Comparison of ENCODE assay signal across 10 cellular contexts in the genomic region with DNA sequence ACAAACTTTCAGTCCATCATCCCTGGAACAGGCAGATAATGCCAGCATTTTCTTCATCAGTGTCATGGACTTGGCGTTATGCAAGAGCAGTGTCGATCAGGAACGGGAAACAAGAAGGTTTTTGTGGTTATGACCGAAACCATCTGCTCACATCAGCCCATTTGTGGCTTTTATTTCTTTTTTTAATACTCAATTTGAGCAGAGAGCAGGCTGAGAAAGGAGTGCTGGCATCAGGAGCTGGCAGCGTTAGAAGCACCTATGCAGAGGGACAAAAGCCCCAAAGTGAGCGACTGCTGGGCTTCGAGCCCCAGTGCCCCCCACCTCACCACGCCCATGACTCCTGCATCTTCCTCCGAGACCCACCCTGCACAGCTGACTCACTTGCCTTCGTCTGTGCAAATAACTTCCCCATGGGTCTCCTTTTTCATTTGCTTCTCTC. TPM values are rescaled to one million over a fixed set of nuclear protein-coding genes. Genes with fewer than 3 reads are reported as not detected.
DNase-seq lines count a peak whose midpoint lies in the region; ATAC-seq, FAIRE-seq and TF ChIP-seq lines count a peak whose summit lies in the region.
"Had no signal": no experiment of that assay in that cellular context is flagged by ENCODE, and none has a peak within 500 bp of the region (broad histone marks: within the 10 kb centered on the region; RNA-seq: fewer than 3 reads in every experiment).

No MANE protein-coding gene starts in this region.

- no peaks in the 10 kb centered on the region for H3K4me1 ChIP-seq in right lobe of liver
- no peaks in the 10 kb centered on the region for H3K4me1 ChIP-seq in HepG2 (ENCODE audit: insufficient read depth, low read length)
- H3K4me1 ChIP-seq in upper lobe of left lung: peaks cover 0 to 11% (median 7%) of the 10 kb centered on the region in 4 donors

- H3K9me3 Mint-ChIP-seq in dendritic cell treated with granulocyte-macrophage colony-stimulating factor and Interleukin-4, amounts not matched to agents 40 ng/mL and 50 ng/mL, for 4 days: no peaks in the 10 kb centered on the region
- H3K9me3 Mint-ChIP-seq: CD8-positive, alpha-beta memory T cell had no signal

- peaks cover 48% of the 10 kb centered on the region for H3K27me3 Mint-ChIP-seq in dendritic cell treated with granulocyte-macrophage colony-stimulating factor and Interleukin-4, amounts not matched to agents 40 ng/mL and 50 ng/mL, for 4 days

- CTCF ChIA-PET in HepG2 (lab: Yijun Ruan, JAX; ENCODE audit: low intra/inter-chr PET ratio, low total read pairs): no interaction called here

- in situ Hi-C loops in HepG2 (cut with HindIII; ENCODE audit: extremely low pct_ligation_motif_present, low pct_unique_long_range_greater_than_20kb): no loop called here

- H3K27ac Mint-ChIP-seq in dendritic cell treated with granulocyte-macrophage colony-stimulating factor and Interleukin-4, amounts not matched to agents 40 ng/mL and 50 ng/mL, for 4 days: peak overlapping the region; percentile 77

- no peak overlapping the region for H3K4me3 ChIP-seq in right lobe of liver
- no peak overlapping the region for H3K4me3 ChIP-seq in HepG2 (replicated peaks in 1 of 3; ENCODE audit: insufficient read depth in 1 of 3, low read depth in 2 of 3, low read length in 3 of 3)
- H3K4me3 ChIP-seq in upper lobe of left lung: no peak overlapping the region

- ATAC-seq in right lobe of liver: peak; percentile 20 to 60 (median 52)
- ATAC-seq in HepG2: no peak
- ATAC-seq in upper lobe of left lung (ENCODE audit: low FRiP score in 2 of 2): peak in 1 of 2 donors; percentile 53
- ATAC-seq in HG03439 (IDR thresholded peaks at IDR 0.05; ENCODE audit: unreplicated experiment): no peak

- H3K27me3 ChIP-seq in right lobe of liver (no peaks in the 10 kb centered on the region), HepG2 (ENCODE audit: control insufficient read depth in 1 of 2, insufficient read depth in 2 of 2, low read length in 2 of 2) (peaks cover 12 to 70% of the 10 kb centered on the region in 2 experiments; a peak in 3 of 5 replicates), upper lobe of left lung (no peaks in the 10 kb centered on the region)

- no peak overlapping the region for H2AFZ ChIP-seq in HepG2 (ENCODE audit: low read length)

- H3K36me3 Mint-ChIP-seq in dendritic cell treated with granulocyte-macrophage colony-stimulating factor and Interleukin-4, amounts not matched to agents 40 ng/mL and 50 ng/mL, for 4 days (ENCODE audit: low read depth): no peaks in the 10 kb centered on the region

- BruUV-seq in HepG2 (replicated peaks; lab: Mats Ljungman, UMichigan): no TSS peak

- H3K4me3 Mint-ChIP-seq in dendritic cell treated with granulocyte-macrophage colony-stimulating factor and Interleukin-4, amounts not matched to agents 40 ng/mL and 50 ng/mL, for 4 days: peak overlapping the region; percentile 45

- TF ChIP-seq EP300 in HepG2 (IDR thresholded peaks at IDR 0.05; ENCODE audit: low read depth in 2 of 2, low read length in 2 of 2) (no peak), HepG2 (CRISPR knock-in tag; IDR thresholded peaks at IDR 0.05; ENCODE audit: borderline replicate concordance) (no peak), upper lobe of left lung (IDR thresholded peaks at IDR 0.05) (no peak)

- H3K9me3 ChIP-seq in right lobe of liver (no peaks in the 10 kb centered on the region), HepG2 (ENCODE audit: low read length) (no peaks in the 10 kb centered on the region), upper lobe of left lung (no peaks in the 10 kb centered on the region)

- intact Hi-C loops in right lobe of liver (cut with DNase I): no loop called here
- intact Hi-C loops in HepG2 (cut with micrococcal nuclease; ENCODE audit: unreplicated experiment): no loop called here
- intact Hi-C loops in dendritic cell treated with granulocyte-macrophage colony-stimulating factor and Interleukin-4, amounts not matched to agents 40 ng/mL and 50 ng/mL, for 4 days (cut with micrococcal nuclease): loop anchor here (5.0 kb wide), 1 partner anchor 37 kb away; no protein-coding TSS in a partner anchor

- DNase-seq in right lobe of liver (no peak), HepG2 (ENCODE audit: low spot score) (no peak), NOMO-1 treated with DMSO at 0.1 percent for 48 hours (lab: John Stamatoyannopoulos, UW; ENCODE audit: unreplicated experiment) (peak; percentile 88), upper lobe of left lung (peak in 1 of 2 donors; percentile 42), LoVo (ENCODE audit: low spot score) (no peak), SHP77 treated with DMSO at 0.1 percent for 48 hours (lab: John Stamatoyannopoulos, UW) (no peak)
- DNase-seq: caudate nucleus; CD8-positive, alpha-beta memory T cell had no signal

- POLR2A ChIA-PET in HepG2 (lab: Yijun Ruan, JAX): no interaction called here

- TF ChIP-seq RAD21 in HepG2 (CRISPR knock-in tag; IDR thresholded peaks at IDR 0.05): no peak

- H3K9ac ChIP-seq in HepG2 (ENCODE audit: insufficient read depth, low read depth, low read length): no peak overlapping the region

- no peak for FAIRE-seq in HepG2 (lab: Jason Lieb, UNC)

- no peaks in the 10 kb centered on the region for H4K20me1 ChIP-seq in HepG2 (ENCODE audit: insufficient read depth, low read length)

- TF ChIP-seq POLR2A in right lobe of liver (IDR thresholded peaks at IDR 0.05) (no peak), HepG2 (IDR thresholded peaks at IDR 0.05; ENCODE audit: insufficient read depth in 1 of 2, low read depth in 2 of 2, low read length in 2 of 2) (no peak), upper lobe of left lung (IDR thresholded peaks at IDR 0.05) (no peak)

- H3K4me1 Mint-ChIP-seq in dendritic cell treated with granulocyte-macrophage colony-stimulating factor and Interleukin-4, amounts not matched to agents 40 ng/mL and 50 ng/mL, for 4 days (ENCODE audit: low read depth): peaks cover 96% of the 10 kb centered on the region

- no peaks in the 10 kb centered on the region for H3K36me3 ChIP-seq in right lobe of liver
- H3K36me3 ChIP-seq in HepG2 (replicated peaks in 1 of 2; ENCODE audit: control insufficient read depth in 1 of 2, insufficient read depth in 2 of 2, low read length in 2 of 2): no peaks in the 10 kb centered on the region
- H3K36me3 ChIP-seq in upper lobe of left lung: no peaks in the 10 kb centered on the region

- 29% methylated on average over 6 of the region's 10 CpGs for WGBS in right lobe of liver (ENCODE audit: insufficient coverage, low coverage, low lambda C conversion rate, missing lambda C conversion rate)
- 0% methylated on average over 10 of the region's 10 CpGs for WGBS in HepG2 (ENCODE audit: low lambda C conversion rate)
- WGBS in upper lobe of left lung, 2 donors: 45 to 67% methylated on average over 10 of the region's 10 CpGs

- no peaks in the 10 kb centered on the region for H3K79me2 ChIP-seq in HepG2 (ENCODE audit: insufficient read depth, low read length)

- TF ChIP-seq CTCF in right lobe of liver (IDR thresholded peaks at IDR 0.05) (no peak), HepG2 (CRISPR knock-in tag; IDR thresholded peaks at IDR 0.05) (no peak), upper lobe of left lung (IDR thresholded peaks at IDR 0.05) (no peak)

- H3K27ac ChIP-seq in right lobe of liver: no peak overlapping the region
- H3K27ac ChIP-seq in HepG2 (ENCODE audit: extremely low read length, insufficient read depth, low read length): no peak overlapping the region
- H3K27ac ChIP-seq in upper lobe of left lung: peak overlapping the region in 3 of 4 donors; percentile 49 to 66 (median 62)

- H3K4me2 ChIP-seq in HepG2 (ENCODE audit: low read depth, low read length): no peak overlapping the region

RNA-seq across cellular contexts. Expression of gene CD300E, which starts 16.2 kb away (rescaled TPM):
- total RNA-seq in right lobe of liver: under 1 TPM; 0.07 to 0.91 (median 0.34) TPM
- not detected in 2 replicates for total RNA-seq in HepG2 (2016; rRNA removed; fragmentation: Illumina TruSeq; extraction: Trizol)
- not detected in 2 replicates for total RNA-seq in HepG2 (2016; cell fraction: cytosol; rRNA removed; fragmentation: Illumina TruSeq; extraction: Trizol; ENCODE audit: low read depth)
- not detected in 2 replicates for total RNA-seq in HepG2 (2016; cell fraction: insoluble cytoplasmic fraction; rRNA removed; fragmentation: Illumina TruSeq; extraction: Trizol)
- not detected in 2 replicates for total RNA-seq in HepG2 (2016; cell fraction: membrane; rRNA removed; fragmentation: Illumina TruSeq; extraction: Trizol)
- total RNA-seq in HepG2 (2016; cell fraction: nucleus; rRNA removed; fragmentation: Illumina TruSeq; extraction: Trizol): not detected in 2 replicates
- not detected in 2 replicates for polyA plus RNA-seq in HepG2 (2011; rRNA removed)
- not detected in 2 replicates for polyA plus RNA-seq in HepG2 (2011; cell fraction: cytosol; rRNA removed)
- polyA plus RNA-seq in HepG2 (2011; cell fraction: nucleus; rRNA removed): not detected in 2 replicates
- not detected in 2 replicates for polyA plus RNA-seq in HepG2 (2012)
- polyA plus RNA-seq in HepG2 (2016; cell fraction: cytosol; fragmentation: Illumina TruSeq; extraction: Trizol; ENCODE audit: low read depth): not detected in 2 replicates
- polyA plus RNA-seq in HepG2 (2016; cell fraction: insoluble cytoplasmic fraction; fragmentation: Illumina TruSeq; extraction: Trizol; ENCODE audit: low read depth): not detected in 2 replicates
- polyA plus RNA-seq in HepG2 (2016; cell fraction: membrane; fragmentation: Illumina TruSeq; extraction: Trizol; ENCODE audit: low read depth): not detected in 2 replicates
- not detected in 2 replicates for polyA plus RNA-seq in HepG2 (2016; cell fraction: nucleus; fragmentation: Illumina TruSeq; extraction: Trizol; ENCODE audit: insufficient read depth, low read depth)
- polyA minus RNA-seq in HepG2 (2011; rRNA and poly(A)+ RNA removed; ENCODE audit: low replicate concordance): not detected in 2 replicates
- not detected in 2 replicates for polyA minus RNA-seq in HepG2 (2011; cell fraction: cytosol; rRNA and poly(A)+ RNA removed)
- not detected in 2 replicates for polyA minus RNA-seq in HepG2 (2011; cell fraction: nucleus; rRNA and poly(A)+ RNA removed)
- 10 to 100 TPM in 2 of 6 donors, 1 to 10 TPM in 4; 3.6 to 15.6 (median 6.7) TPM for total RNA-seq in upper lobe of left lung
- total RNA-seq: CD8-positive, alpha-beta memory T cell had no signal
- polyA plus RNA-seq: CD8-positive, alpha-beta memory T cell had no signal

RNA-seq across cellular contexts. Expression of gene CD300LD, which starts 47.6 kb away (rescaled TPM):
- total RNA-seq in right lobe of liver: not detected
- total RNA-seq in HepG2 (2016; rRNA removed; fragmentation: Illumina TruSeq; extraction: Trizol): not detected in 2 replicates
- total RNA-seq in HepG2 (2016; cell fraction: cytosol; rRNA removed; fragmentation: Illumina TruSeq; extraction: Trizol; ENCODE audit: low read depth): not detected in 2 replicates
- not detected in 2 replicates for total RNA-seq in HepG2 (2016; cell fraction: insoluble cytoplasmic fraction; rRNA removed; fragmentation: Illumina TruSeq; extraction: Trizol)
- total RNA-seq in HepG2 (2016; cell fraction: membrane; rRNA removed; fragmentation: Illumina TruSeq; extraction: Trizol): not detected in 2 replicates
- total RNA-seq in HepG2 (2016; cell fraction: nucleus; rRNA removed; fragmentation: Illumina TruSeq; extraction: Trizol): not detected in 2 replicates
- not detected in 2 replicates for polyA plus RNA-seq in HepG2 (2011; rRNA removed)
- not detected in 2 replicates for polyA plus RNA-seq in HepG2 (2011; cell fraction: cytosol; rRNA removed)
- polyA plus RNA-seq in HepG2 (2011; cell fraction: nucleus; rRNA removed): not detected in 2 replicates
- not detected in 2 replicates for polyA plus RNA-seq in HepG2 (2012)
- polyA plus RNA-seq in HepG2 (2016; cell fraction: cytosol; fragmentation: Illumina TruSeq; extraction: Trizol; ENCODE audit: low read depth): not detected in 2 replicates
- not detected in 2 replicates for polyA plus RNA-seq in HepG2 (2016; cell fraction: insoluble cytoplasmic fraction; fragmentation: Illumina TruSeq; extraction: Trizol; ENCODE audit: low read depth)
- polyA plus RNA-seq in HepG2 (2016; cell fraction: membrane; fragmentation: Illumina TruSeq; extraction: Trizol; ENCODE audit: low read depth): not detected in 2 replicates
- polyA plus RNA-seq in HepG2 (2016; cell fraction: nucleus; fragmentation: Illumina TruSeq; extraction: Trizol; ENCODE audit: insufficient read depth, low read depth): not detected in 2 replicates
- polyA minus RNA-seq in HepG2 (2011; rRNA and poly(A)+ RNA removed; ENCODE audit: low replicate concordance): not detected in 2 replicates
- polyA minus RNA-seq in HepG2 (2011; cell fraction: cytosol; rRNA and poly(A)+ RNA removed): not detected in 2 replicates
- polyA minus RNA-seq in HepG2 (2011; cell fraction: nucleus; rRNA and poly(A)+ RNA removed): not detected in 2 replicates
- total RNA-seq in upper lobe of left lung: not detected
- total RNA-seq: CD8-positive, alpha-beta memory T cell had no signal
- polyA plus RNA-seq: CD8-positive, alpha-beta memory T cell had no signal

Comparison
In these comparisons a context has a peak if more than half of its experiments do, and no peak if none do; other contexts are left out.
1. ATAC-seq: peak in right lobe of liver (4 of 4); none in HepG2 (single experiment) and HG03439 (single experiment).
2. H3K27ac ChIP-seq: peak in upper lobe of left lung (3 of 4); none in right lobe of liver (0 of 3) and HepG2 (single experiment).